ENCODE assay signal across 13 cellular contexts in genomic region chr19:38663156-38663651, GRCh38. TPM values are rescaled to one million over a fixed set of nuclear protein-coding genes. Genes with fewer than 3 reads are reported as not detected.
DNase-seq lines count a peak whose midpoint lies in the region; TF ChIP-seq lines count a peak whose summit lies in the region.
"Had no signal": no experiment of that assay in that cellular context is flagged by ENCODE, and none has a peak within 500 bp of the region (broad histone marks: within the 10 kb centered on the region; RNA-seq: fewer than 3 reads in every experiment).

No MANE protein-coding gene starts in this region.

- WGBS in esophagus, 2 donors = 82 to 83% methylated on average over 22 of the region's 22 CpGs
- WGBS in transverse colon (ENCODE audit: low coverage in 1 of 2), 2 donors = 90% methylated on average over 22 of the region's 22 CpGs; no CpG with 5 or more reads in 1 of the 2 donors

- H3K9me3 ChIP-seq in SJSA1 (replicated peaks) = no peaks in the 10 kb centered on the region
- no peaks in the 10 kb centered on the region for H3K9me3 ChIP-seq in esophagus (ENCODE audit: control insufficient read depth in 2 of 2, insufficient read depth in 1 of 2, low read depth in 1 of 2, low read length in 1 of 2)
- H3K9me3 ChIP-seq in transverse colon = no peaks in the 10 kb centered on the region

- no peaks in the 10 kb centered on the region for H3K9me3 Mint-ChIP-seq in nephron progenitor cell
- H3K9me3 Mint-ChIP-seq: effector memory CD8-positive, alpha-beta T cell had no signal

- TF ChIP-seq EP300 in transverse colon (IDR thresholded peaks at IDR 0.05; ENCODE audit: low read depth) = no peak

- peaks cover 7% of the 10 kb centered on the region for H3K36me3 Mint-ChIP-seq in nephron progenitor cell (ENCODE audit: low read depth)

- H3K27me3 Mint-ChIP-seq in nephron progenitor cell (ENCODE audit: low read depth, poor library complexity) = no peaks in the 10 kb centered on the region
- H3K27me3 Mint-ChIP-seq: effector memory CD8-positive, alpha-beta T cell had no signal

- DNase-seq in SJSA1 (ENCODE audit: low read depth in 1 of 2, low spot score in 2 of 2) (no peak), nephron progenitor cell (peak; percentile 64), transverse colon (no peak), NCI-H748 treated with DMSO at 0.1 percent for 48 hours (lab: John Stamatoyannopoulos, UW) (no peak), NCI-H2227 (lab: John Stamatoyannopoulos, UW; ENCODE audit: unreplicated experiment) (no peak), ureter (ENCODE audit: low spot score) (no peak)
- DNase-seq in stimulated activated CD4-positive, alpha-beta T cell treated with anti-CD3 and anti-CD28 coated beads, Interleukin-2, amount 100 ng/mL, for 24 hours = no peak
- DNase-seq: activated effector memory CD4-positive, alpha-beta T cell treated with Interleukin-2 at 50 U/mL for 16 hours; effector memory CD8-positive, alpha-beta T cell; HCEC 1CT; NCI-H1048; stimulated activated naive CD4-positive, alpha-beta T cell treated with Interleukin-2 at 50 U/mL for 16 hours had no signal

- no peak for TF ChIP-seq POLR2A in transverse colon (IDR thresholded peaks at IDR 0.05)

- in situ Hi-C loops in transverse colon (cut with MboI; ENCODE audit: low pct_ligation_motif_present in 1 of 4, low pct_unique_long_range_greater_than_20kb in 1 of 4, low sequenced_read_pairs in 3 of 4) = no loop called here

- peaks cover 59% of the 10 kb centered on the region for H3K36me3 ChIP-seq in SJSA1
- peaks cover 0 to 2% of the 10 kb centered on the region in 2 donors for H3K36me3 ChIP-seq in esophagus (ENCODE audit: control insufficient read depth in 2 of 2, insufficient read depth in 2 of 2, low read length in 1 of 2)
- no peaks in the 10 kb centered on the region for H3K36me3 ChIP-seq in transverse colon

- H3K4me1 Mint-ChIP-seq in nephron progenitor cell = peaks cover 98% of the 10 kb centered on the region

- H3K4me1 ChIP-seq in SJSA1 (replicated peaks) (peaks cover 100% of the 10 kb centered on the region), esophagus (ENCODE audit: control insufficient read depth in 2 of 2, insufficient read depth in 2 of 2, low read length in 1 of 2) (peaks cover 24 to 47% of the 10 kb centered on the region in 2 donors), transverse colon (peaks cover 97 to 100% (median 98%) of the 10 kb centered on the region in 4 donors)

- TF ChIP-seq CTCF in nephron progenitor cell (IDR thresholded peaks at IDR 0.05) (no peak), transverse colon (IDR thresholded peaks at IDR 0.05) (no peak)

- H3K27ac ChIP-seq in SJSA1 (peak overlapping the region; percentile 91), esophagus (ENCODE audit: low read depth in 2 of 2, low read length in 1 of 2) (peak overlapping the region; percentile 76 to 95), transverse colon (peak overlapping the region; percentile 99 to 100 (median 99))

- intact Hi-C loops in transverse colon (cut with DNase I; ENCODE audit: low total_unique reads) = no loop called here

- H3K4me3 ChIP-seq in SJSA1 = no peak overlapping the region
- H3K4me3 ChIP-seq in esophagus (ENCODE audit: low read depth in 1 of 2, low read length in 2 of 2) = no peak overlapping the region
- no peak overlapping the region for H3K4me3 ChIP-seq in transverse colon

- H3K27me3 ChIP-seq in SJSA1 (replicated peaks) (no peaks in the 10 kb centered on the region), esophagus (ENCODE audit: control insufficient read depth in 1 of 2, insufficient read depth in 2 of 2, low read length in 2 of 2) (no peaks in the 10 kb centered on the region), transverse colon (no peaks in the 10 kb centered on the region)

- peak overlapping the region; percentile 73 for H3K4me3 Mint-ChIP-seq in nephron progenitor cell

- H3K27ac Mint-ChIP-seq in nephron progenitor cell = peak overlapping the region; percentile 96

RNA-seq across cellular contexts. Expression of gene ACTN4, which starts 15.8 kb away (rescaled TPM):
- 193 and 399 TPM in 2 replicates for total RNA-seq in SJSA1 (2014; rRNA removed; shearing (Covaris generic))
- polyA plus RNA-seq in esophagus = 100 to 1,000 TPM; 261 to 376 TPM
- total RNA-seq in transverse colon = 1,000 to 10,000 TPM in 1 of 4 donors, 100 to 1,000 TPM in 3; 458 to 1,080 (median 723) TPM
- total RNA-seq in ureter = 656 TPM

RNA-seq across cellular contexts. Expression of gene EIF3K, which starts 44.2 kb away (rescaled TPM):
- 353 and 543 TPM in 2 replicates for total RNA-seq in SJSA1 (2014; rRNA removed; shearing (Covaris generic))
- 100 to 1,000 TPM; 248 to 396 TPM for polyA plus RNA-seq in esophagus
- 100 to 1,000 TPM; 267 to 660 (median 460) TPM for total RNA-seq in transverse colon
- 322 TPM for total RNA-seq in ureter

RNA-seq across cellular contexts. Expression of gene MAP4K1, which starts 45.5 kb away (rescaled TPM):
- total RNA-seq in SJSA1 (2014; rRNA removed; shearing (Covaris generic)) = not detected in 2 replicates
- 1 to 10 TPM; 3.3 to 7.3 TPM for polyA plus RNA-seq in esophagus
- total RNA-seq in transverse colon (10 to 100 TPM in 2 of 4 donors, 1 to 10 TPM in 1, not detected in 1; 4.0 to 49.0 (median 11.1) TPM), ureter (9.0 TPM)
